In genomic region chr13:46010148-46010547, GRCh38 we compare ENCODE assay signal across 10 cellular contexts. TPM values are rescaled to one million over a fixed set of nuclear protein-coding genes. Genes with fewer than 3 reads are reported as not detected.
DNase-seq lines count a peak whose midpoint lies in the region; ATAC-seq, FAIRE-seq and TF ChIP-seq lines count a peak whose summit lies in the region.
"Had no signal": no experiment of that assay in that cellular context is flagged by ENCODE, and none has a peak within 500 bp of the region (broad histone marks: within the 10 kb centered on the region; RNA-seq: fewer than 3 reads in every experiment).

No MANE protein-coding gene starts in this region.

- H3K27me3 Mint-ChIP-seq in endodermal cell (ENCODE audit: insufficient read depth) (no peaks in the 10 kb centered on the region), osteocyte (ENCODE audit: unreplicated experiment) (no peaks in the 10 kb centered on the region)

- H3K27me3 ChIP-seq in endodermal cell (ENCODE audit: control insufficient read depth, insufficient read depth, low read length, poor library complexity, severe bottlenecking): no peaks in the 10 kb centered on the region
- H3K27me3 ChIP-seq: stomach had no signal

- H3K4me3 ChIP-seq in endodermal cell (ENCODE audit: low read length): no peak overlapping the region
- H3K4me3 ChIP-seq: stomach had no signal

- H3K27ac ChIP-seq in endodermal cell (ENCODE audit: low read depth, low read length): no peak overlapping the region
- H3K27ac ChIP-seq: stomach had no signal

- H3K4me1 ChIP-seq in endodermal cell (ENCODE audit: control insufficient read depth, insufficient read depth, low read length): no peaks in the 10 kb centered on the region
- H3K4me1 ChIP-seq: stomach had no signal

- no peaks in the 10 kb centered on the region for H3K9me3 ChIP-seq in endodermal cell (ENCODE audit: control insufficient read depth, low read length)
- H3K9me3 ChIP-seq: stomach had no signal

- no peak for ATAC-seq in HG02588 (IDR thresholded peaks at IDR 0.05; ENCODE audit: unreplicated experiment)
- ATAC-seq: left colon had no signal

- no peaks in the 10 kb centered on the region for H3K4me1 Mint-ChIP-seq in endodermal cell
- H3K4me1 Mint-ChIP-seq in osteocyte (ENCODE audit: unreplicated experiment): no peaks in the 10 kb centered on the region

- H3K36me3 Mint-ChIP-seq in endodermal cell (ENCODE audit: low read depth): peaks cover 43% of the 10 kb centered on the region
- H3K36me3 Mint-ChIP-seq in osteocyte (ENCODE audit: unreplicated experiment): peaks cover 34% of the 10 kb centered on the region

- H3K27ac Mint-ChIP-seq in endodermal cell (no peak overlapping the region), osteocyte (ENCODE audit: unreplicated experiment) (no peak overlapping the region)

- peak; percentile 79 for TF ChIP-seq CTCF in endodermal cell (conservative IDR thresholded peaks at IDR 0.05)
- TF ChIP-seq CTCF in osteocyte (IDR thresholded peaks at IDR 0.05): peak; percentile 51

- H3K36me3 ChIP-seq in endodermal cell (ENCODE audit: control insufficient read depth, insufficient read depth, low read length): peaks cover 72% of the 10 kb centered on the region

- WGBS in endodermal cell (ENCODE audit: insufficient coverage in 1 of 2, insufficient read length in 1 of 2), 2 experiments: 77 to 86% methylated on average over 6 of the region's 6 CpGs

- DNase-seq in G401 (ENCODE audit: low spot score): peak; percentile 2
- peak; percentile 0 for DNase-seq in NCI-H446 treated with DMSO at 0.1 percent for 48 hours (lab: John Stamatoyannopoulos, UW)
- peak; percentile 53 for DNase-seq in endodermal cell
- DNase-seq in osteocyte (ENCODE audit: extremely low spot score, unreplicated experiment): no peak
- DNase-seq in HTR-8/SVneo (ENCODE audit: insufficient read length, low spot score): no peak
- no peak for DNase-seq in cortex of kidney (lab: John Stamatoyannopoulos, UW)
- DNase-seq: activated CD8-positive, alpha-beta memory T cell treated with anti-CD3 and anti-CD28 coated beads for 24 hours; left colon; stomach had no signal

- no peak for FAIRE-seq in HTR-8/SVneo (lab: Jason Lieb, UNC)

- no peak overlapping the region for H3K9ac ChIP-seq in endodermal cell (ENCODE audit: extremely low read depth, low read length, poor library complexity, severe bottlenecking)

- H3K9me3 Mint-ChIP-seq in endodermal cell (no peaks in the 10 kb centered on the region), osteocyte (ENCODE audit: unreplicated experiment) (no peaks in the 10 kb centered on the region)

- in situ Hi-C loops in G401 (cut with HindIII; ENCODE audit: low sequenced_read_pairs): no loop called here

- H3K4me3 Mint-ChIP-seq in endodermal cell (no peak overlapping the region), osteocyte (ENCODE audit: unreplicated experiment) (no peak overlapping the region)

RNA-seq across cellular contexts. Expression of gene ZC3H13, which starts 42.4 kb away (rescaled TPM):
- total RNA-seq in G401 (2014; rRNA removed; shearing (Covaris generic)): 3.5 and 9.6 TPM in 2 replicates
- total RNA-seq in endodermal cell (10 to 100 TPM; 58.1 to 62.4 TPM), osteocyte (39.3 and 44.3 TPM in 2 replicates)
- polyA plus RNA-seq in endodermal cell (2013, experiment 1 of 2): 39.0 TPM
- polyA plus RNA-seq in endodermal cell (2013, experiment 2 of 2): 39.5 TPM

Comparison
In these comparisons a context has a peak if more than half of its experiments do, and no peak if none do; other contexts are left out.
1. DNase-seq: peak in G401 (single experiment), NCI-H446 treated with DMSO at 0.1 percent for 48 hours (single experiment) and endodermal cell (single experiment); none in osteocyte (single experiment), HTR-8/SVneo (single experiment) and cortex of kidney (single experiment).